Comparison of ENCODE assay signal across 16 cellular contexts in the genomic region with DNA sequence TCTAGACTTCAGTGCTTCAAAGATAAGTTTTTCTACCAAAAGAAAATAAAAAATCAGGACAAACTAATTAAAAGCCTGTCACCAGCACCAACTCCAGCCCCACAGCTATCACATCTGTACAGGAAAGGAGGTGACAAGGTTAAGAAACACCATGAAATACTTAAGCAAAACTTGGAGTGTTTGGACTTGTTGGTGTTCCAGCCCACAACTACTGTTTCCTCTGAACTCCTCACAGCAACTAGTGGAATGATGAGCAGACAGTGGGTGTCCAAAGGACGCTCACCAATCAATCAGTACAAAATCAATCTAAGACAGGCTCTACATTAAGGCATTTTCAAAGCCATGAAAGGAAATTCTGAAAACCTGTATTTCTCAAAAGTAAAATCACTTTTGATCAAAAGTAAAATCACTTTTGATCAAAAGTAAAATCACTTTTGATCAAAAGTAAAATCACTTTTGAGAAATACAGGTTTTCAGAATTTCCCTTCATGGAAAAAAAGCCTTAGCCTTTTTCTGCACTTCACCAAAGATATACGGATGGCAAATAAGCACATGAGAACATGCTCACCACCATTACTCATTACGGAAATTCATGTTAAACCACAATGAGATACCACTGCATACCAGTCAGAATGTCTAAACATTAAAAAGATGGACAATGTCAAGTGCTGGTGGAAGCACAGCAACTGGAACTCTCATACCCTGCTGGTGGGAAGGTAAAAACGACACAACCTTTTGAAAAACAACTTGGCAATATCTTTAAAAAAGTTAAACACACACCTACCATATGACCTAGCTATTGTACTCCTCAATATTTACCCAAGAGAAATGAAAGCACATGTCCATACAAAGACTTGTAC.
DNase-seq lines count a peak whose midpoint lies in the region; ATAC-seq and TF ChIP-seq lines count a peak whose summit lies in the region.
"Had no signal": no experiment of that assay in that cellular context is flagged by ENCODE, and none has a peak within 500 bp of the region (broad histone marks: within the 10 kb centered on the region; RNA-seq: fewer than 3 reads in every experiment).

No MANE protein-coding gene starts in this region.

- H3K36me3 ChIP-seq in kidney epithelial cell (ENCODE audit: control insufficient read depth, insufficient read depth, low read length), result no peaks in the 10 kb centered on the region
- H3K36me3 ChIP-seq: HAP-1 had no signal

- peak; percentile 48 for ATAC-seq in HG03521 (IDR thresholded peaks at IDR 0.05; ENCODE audit: unreplicated experiment)
- no peak for ATAC-seq in GM18868 (IDR thresholded peaks at IDR 0.05; ENCODE audit: unreplicated experiment)
- no peak for ATAC-seq in GM19351 (IDR thresholded peaks at IDR 0.05; ENCODE audit: unreplicated experiment)
- ATAC-seq: body of pancreas, mucosa of descending colon had no signal

- no peak overlapping the region for H3K4me3 ChIP-seq in kidney epithelial cell (ENCODE audit: low read depth, low read length)
- H3K4me3 ChIP-seq: body of pancreas, HAP-1, mucosa of descending colon, spleen had no signal

- H3K4me3 Mint-ChIP-seq in activated T-helper 1 cell treated with anti-CD3 and anti-CD28 coated beads, Interleukin-12 subunit alpha, Interleukin-12 subunit beta, Interleukin-2, Interleukin-4 antibody, amounts not matched to agents 30 ng/mL and 10 ng/mL and 1 ng/mL, durations not matched to agents 14 hours and 24 hours and 36 hours, result no peak overlapping the region

- intact Hi-C loops in activated T-helper 1 cell treated with anti-CD3 and anti-CD28 coated beads, Interleukin-12 subunit alpha, Interleukin-12 subunit beta, Interleukin-2, Interleukin-4 antibody, amounts not matched to agents 30 ng/mL and 10 ng/mL and 1 ng/mL, durations not matched to agents 14 hours and 24 hours and 36 hours (cut with micrococcal nuclease), result loop anchor here (10.0 kb wide), 1 partner anchor 355 kb away; a partner anchor contains a TSS

- no peaks in the 10 kb centered on the region for H3K27me3 ChIP-seq in kidney epithelial cell (ENCODE audit: control insufficient read depth, insufficient read depth, low read length)
- H3K27me3 ChIP-seq: body of pancreas, spleen had no signal

- no peaks in the 10 kb centered on the region for H3K9me3 Mint-ChIP-seq in activated T-helper 1 cell treated with anti-CD3 and anti-CD28 coated beads, Interleukin-12 subunit alpha, Interleukin-12 subunit beta, Interleukin-2, Interleukin-4 antibody, amounts not matched to agents 30 ng/mL and 10 ng/mL and 1 ng/mL, durations not matched to agents 14 hours and 24 hours and 36 hours

- no peak overlapping the region for H3K27ac Mint-ChIP-seq in activated T-helper 1 cell treated with anti-CD3 and anti-CD28 coated beads, Interleukin-12 subunit alpha, Interleukin-12 subunit beta, Interleukin-2, Interleukin-4 antibody, amounts not matched to agents 30 ng/mL and 10 ng/mL and 1 ng/mL, durations not matched to agents 14 hours and 24 hours and 36 hours

- H3K27me3 Mint-ChIP-seq in activated T-helper 1 cell treated with anti-CD3 and anti-CD28 coated beads, Interleukin-12 subunit alpha, Interleukin-12 subunit beta, Interleukin-2, Interleukin-4 antibody, amounts not matched to agents 30 ng/mL and 10 ng/mL and 1 ng/mL, durations not matched to agents 14 hours and 24 hours and 36 hours (ENCODE audit: insufficient read depth), result no peaks in the 10 kb centered on the region

- peaks cover 43% of the 10 kb centered on the region for H3K4me1 Mint-ChIP-seq in activated T-helper 1 cell treated with anti-CD3 and anti-CD28 coated beads, Interleukin-12 subunit alpha, Interleukin-12 subunit beta, Interleukin-2, Interleukin-4 antibody, amounts not matched to agents 30 ng/mL and 10 ng/mL and 1 ng/mL, durations not matched to agents 14 hours and 24 hours and 36 hours (ENCODE audit: low read depth)

- DNase-seq in Daoy (ENCODE audit: low read depth) (peak; percentile 84), amniotic epithelial cell (ENCODE audit: low read depth) (peak; percentile 96), kidney epithelial cell (ENCODE audit: low read depth) (peak; percentile 67), putamen (ENCODE audit: low spot score) (no peak)
- no peak for DNase-seq in activated T-helper 1 cell treated with anti-CD3 and anti-CD28 coated beads, Interleukin-12 subunit alpha, Interleukin-12 subunit beta, Interleukin-2, Interleukin-4 antibody, amounts not matched to agents 30 ng/mL and 10 ng/mL and 1 ng/mL, durations not matched to agents 14 hours and 24 hours and 36 hours (ENCODE audit: low spot score)
- DNase-seq: body of pancreas; hypothalamus; mucosa of descending colon; NCI-H187 treated with DMSO at 0.1 percent for 48 hours; RPMI8226; spleen; stimulated activated naive CD4-positive, alpha-beta T cell treated with Interleukin-2 at 50 U/mL for 16 hours had no signal

- peak; percentile 24 for TF ChIP-seq CTCF in kidney epithelial cell (IDR thresholded peaks at IDR 0.05; ENCODE audit: insufficient read depth, low read length, poor library complexity, severe bottlenecking)

- peaks cover 12% of the 10 kb centered on the region for H3K36me3 Mint-ChIP-seq in activated T-helper 1 cell treated with anti-CD3 and anti-CD28 coated beads, Interleukin-12 subunit alpha, Interleukin-12 subunit beta, Interleukin-2, Interleukin-4 antibody, amounts not matched to agents 30 ng/mL and 10 ng/mL and 1 ng/mL, durations not matched to agents 14 hours and 24 hours and 36 hours (ENCODE audit: low read depth)

Comparison
In these comparisons a context has a peak if more than half of its experiments do, and no peak if none do; other contexts are left out.
1. DNase-seq: peak in Daoy (single experiment), amniotic epithelial cell (single experiment) and kidney epithelial cell (single experiment); none in putamen (single experiment) and activated T-helper 1 cell treated with anti-CD3 and anti-CD28 coated beads, Interleukin-12 subunit alpha, Interleukin-12 subunit beta, Interleukin-2, Interleukin-4 antibody, amounts not matched to agents 30 ng/mL and 10 ng/mL and 1 ng/mL, durations not matched to agents 14 hours and 24 hours and 36 hours (single experiment).